20 cellular contexts compared by ENCODE assay signal in the genomic region with DNA sequence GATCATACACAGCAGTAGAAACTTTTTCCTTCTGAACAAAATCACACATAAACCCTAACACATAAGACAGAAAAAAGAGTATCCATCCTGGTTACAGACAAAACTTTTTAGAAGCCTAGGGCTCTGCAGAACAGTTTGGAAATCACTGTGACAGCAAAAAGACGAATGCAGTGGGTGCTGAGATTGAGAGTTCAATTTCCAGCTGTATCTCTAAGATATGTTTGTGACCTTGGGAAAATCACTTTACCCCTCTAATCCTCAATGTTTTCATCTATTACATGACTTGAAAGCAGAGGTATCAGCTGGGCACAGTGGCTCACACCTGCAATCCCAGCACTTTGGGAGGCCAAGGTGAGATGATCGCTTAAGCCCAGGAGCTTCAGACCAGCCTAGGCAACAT.
DNase-seq lines count a peak whose midpoint lies in the region; ATAC-seq, FAIRE-seq and TF ChIP-seq lines count a peak whose summit lies in the region.
"Had no signal": no experiment of that assay in that cellular context is flagged by ENCODE, and none has a peak within 500 bp of the region (broad histone marks: within the 10 kb centered on the region; RNA-seq: fewer than 3 reads in every experiment).

No MANE protein-coding gene starts in this region.

- no peak overlapping the region for H3K9ac ChIP-seq in K562 (ENCODE audit: insufficient read depth in 1 of 2, low read depth in 2 of 2, low read length in 2 of 2)

- H3K27me3 Mint-ChIP-seq in activated T-cell treated with anti-CD3 and anti-CD28 coated beads, Interleukin-2, amount 50 U/mL, for 72 hours (ENCODE audit: low read depth), result no peaks in the 10 kb centered on the region
- H3K27me3 Mint-ChIP-seq in activated T-cell treated with anti-CD3 and anti-CD28 coated beads, Interleukin-2, amount 50 U/mL, for 4 hours (ENCODE audit: low read depth), result no peaks in the 10 kb centered on the region
- H3K27me3 Mint-ChIP-seq in naive B cell, result no peaks in the 10 kb centered on the region
- H3K27me3 Mint-ChIP-seq in stimulated activated naive B cell treated with anti-CD40 and anti-IgM and Interleukin-4, amounts not matched to agents 10 μg/mL and 1 μg/mL and 100 μg/mL, for 72 hours, result no peaks in the 10 kb centered on the region

- H3K27me3 ChIP-seq in K562 (ENCODE audit: control insufficient read depth in 2 of 2, insufficient read depth in 2 of 2, low read length in 2 of 2), result no peaks in the 10 kb centered on the region

- H3K4me1 ChIP-seq in K562 (replicated peaks in 1 of 2; ENCODE audit: control insufficient read depth in 2 of 2, insufficient read depth in 2 of 2, low read length in 2 of 2) (peaks cover 0 to 6% of the 10 kb centered on the region in 2 experiments; a peak in 3 of 5 replicates), OCI-LY7 (ENCODE audit: insufficient read depth, low read length, poor library complexity, severe bottlenecking) (no peaks in the 10 kb centered on the region)

- no peak for TF ChIP-seq EP300 in K562 (IDR thresholded peaks at IDR 0.05; ENCODE audit: low read length)

- no peaks in the 10 kb centered on the region for H3K9me3 Mint-ChIP-seq in activated T-cell treated with anti-CD3 and anti-CD28 coated beads, Interleukin-2, amount 50 U/mL, for 72 hours
- no peaks in the 10 kb centered on the region for H3K9me3 Mint-ChIP-seq in activated T-cell treated with anti-CD3 and anti-CD28 coated beads, Interleukin-2, amount 50 U/mL, for 4 hours
- no peaks in the 10 kb centered on the region for H3K9me3 Mint-ChIP-seq in naive B cell
- no peaks in the 10 kb centered on the region for H3K9me3 Mint-ChIP-seq in stimulated activated naive B cell treated with anti-CD40 and anti-IgM and Interleukin-4, amounts not matched to agents 10 μg/mL and 1 μg/mL and 100 μg/mL, for 72 hours
- H3K9me3 Mint-ChIP-seq: CD14-positive monocyte had no signal

- TF ChIP-seq CTCF in K562 (IDR thresholded peaks at IDR 0.05 in 2 of 3, conservative IDR thresholded peaks at IDR 0.05 in 1 of 3; ENCODE audit: insufficient read depth in 2 of 3, low read depth in 1 of 3, low read length in 3 of 3) (no peak), OCI-LY7 (conservative IDR thresholded peaks at IDR 0.05; ENCODE audit: low read length) (no peak)

- peaks cover 15% of the 10 kb centered on the region for H4K20me1 ChIP-seq in K562 (replicated peaks; ENCODE audit: control insufficient read depth, insufficient read depth, low read length)
- 0 out of 2 replicates have a peak, but pooled peaks cover 3% of the 10 kb centered on the region for H4K20me1 ChIP-seq in OCI-LY7 (ENCODE audit: insufficient read depth, low read length)

- ATAC-seq in activated T-cell treated with anti-CD3 and anti-CD28 coated beads, Interleukin-2, amount 50 U/mL, for 72 hours (replicated peaks in 1 of 2), result no peak
- ATAC-seq in activated T-cell treated with anti-CD3 and anti-CD28 coated beads, Interleukin-2, amount 50 U/mL, for 4 hours, result no peak
- ATAC-seq in K562 (no peak), naive B cell (ENCODE audit: low read depth in 2 of 2) (no peak)
- ATAC-seq in stimulated activated naive B cell treated with anti-CD40 and anti-IgM and Interleukin-4, amounts not matched to agents 10 μg/mL and 1 μg/mL and 100 μg/mL, for 72 hours (replicated peaks), result no peak

- no peaks in the 10 kb centered on the region for H3K9me3 ChIP-seq in K562 (replicated peaks; ENCODE audit: control insufficient read depth, insufficient read depth, low read depth, low read length)
- no peaks in the 10 kb centered on the region for H3K9me3 ChIP-seq in OCI-LY7 (ENCODE audit: low read length)
- H3K9me3 ChIP-seq: Caco-2 had no signal

- no peak overlapping the region for H3K4me3 Mint-ChIP-seq in activated T-cell treated with anti-CD3 and anti-CD28 coated beads, Interleukin-2, amount 50 U/mL, for 72 hours
- no peak overlapping the region for H3K4me3 Mint-ChIP-seq in activated T-cell treated with anti-CD3 and anti-CD28 coated beads, Interleukin-2, amount 50 U/mL, for 4 hours
- peak overlapping the region in 2 of 8 donors; percentile 10 to 13 for H3K4me3 Mint-ChIP-seq in naive B cell
- no peak overlapping the region for H3K4me3 Mint-ChIP-seq in stimulated activated naive B cell treated with anti-CD40 and anti-IgM and Interleukin-4, amounts not matched to agents 10 μg/mL and 1 μg/mL and 100 μg/mL, for 72 hours
- H3K4me3 Mint-ChIP-seq: CD14-positive monocyte had no signal

- peak overlapping the region; percentile 13 for H3K27ac Mint-ChIP-seq in activated T-cell treated with anti-CD3 and anti-CD28 coated beads, Interleukin-2, amount 50 U/mL, for 72 hours
- H3K27ac Mint-ChIP-seq in naive B cell, result peak overlapping the region in 5 of 6 donors; percentile 7 to 93 (median 75)
- H3K27ac Mint-ChIP-seq in stimulated activated naive B cell treated with anti-CD40 and anti-IgM and Interleukin-4, amounts not matched to agents 10 μg/mL and 1 μg/mL and 100 μg/mL, for 72 hours, result peak overlapping the region; percentile 47

- POLR2A ChIA-PET in K562 (lab: Yijun Ruan, JAX), result interaction anchor here (0.5 to 1.6 kb wide), 4 partner anchors 9 to 214 kb away, joined by 3 to 6 read pairs (median 4); no protein-coding TSS in a partner anchor
- POLR2A ChIA-PET in HEK293T (lab: Yijun Ruan, JAX), result no interaction called here
- POLR2A ChIA-PET in OCI-LY7 (lab: Charles Lee), result interaction anchor here (0.6 to 7.8 kb wide), 6 partner anchors 9 to 994 kb away, joined by 3 to 73 read pairs (median 4); no protein-coding TSS in a partner anchor

- in situ Hi-C loops in K562 (cut with MboI), result no loop called here

- H3K36me3 ChIP-seq in K562 (ENCODE audit: control insufficient read depth, insufficient read depth, low read length), result no peaks in the 10 kb centered on the region
- H3K36me3 ChIP-seq in OCI-LY7 (ENCODE audit: insufficient read depth, low read length), result no peaks in the 10 kb centered on the region

- BruUV-seq in K562 (replicated peaks; lab: Mats Ljungman, UMichigan), result no TSS peak
- BruUV-seq in OCI-LY7 (replicated peaks; lab: Mats Ljungman, UMichigan), result no TSS peak

- no peak for TF ChIP-seq RAD21 in K562 (CRISPR knock-in tag; conservative IDR thresholded peaks at IDR 0.05 in 1 of 2, IDR thresholded peaks at IDR 0.05 in 1 of 2)

- DNase-seq in activated T-cell treated with anti-CD3 and anti-CD28 coated beads, Interleukin-2, amount 50 U/mL, for 72 hours, result no peak
- no peak for DNase-seq in activated T-cell treated with anti-CD3 and anti-CD28 coated beads, Interleukin-2, amount 50 U/mL, for 4 hours
- DNase-seq in K562 (ENCODE audit: extremely low read depth in 1 of 4, low spot score in 3 of 4) (no peak), naive B cell (no peak), head of caudate nucleus (no peak), HEK293T (ENCODE audit: extremely low spot score) (no peak), OCI-LY7 (ENCODE audit: low spot score) (no peak)
- no peak for DNase-seq in stimulated activated naive B cell treated with anti-CD40 and anti-IgM and Interleukin-4, amounts not matched to agents 10 μg/mL and 1 μg/mL and 100 μg/mL, for 72 hours
- DNase-seq: 8988T; Caco-2; DMS153; GDM1; HCEC 1CT; NCI-H1105 treated with DMSO at 0.1 percent for 48 hours; NCI-H1694; NCI-H2081 treated with DMSO at 0.1 percent for 48 hours; NCI-H446 treated with DMSO at 0.1 percent for 48 hours; NK-92 treated with Interleukin-12 subunit alpha and Interleukin-12 subunit beta, amount 100 ng/mL, for 24 hours; SHP77 had no signal

- no peak for TF ChIP-seq POLR2A in K562 (conservative IDR thresholded peaks at IDR 0.05)

- H3K79me2 ChIP-seq in K562 (ENCODE audit: control insufficient read depth, insufficient read depth, low read length), result peaks cover 9% of the 10 kb centered on the region
- H3K79me2 ChIP-seq in OCI-LY7 (ENCODE audit: insufficient read depth, low read depth, low read length), result peaks cover 30% of the 10 kb centered on the region; the same call in 1 of the 2 replicates

- H3K4me1 Mint-ChIP-seq in activated T-cell treated with anti-CD3 and anti-CD28 coated beads, Interleukin-2, amount 50 U/mL, for 72 hours (ENCODE audit: low read depth), result peaks cover 11% of the 10 kb centered on the region
- peaks cover 34% of the 10 kb centered on the region for H3K4me1 Mint-ChIP-seq in activated T-cell treated with anti-CD3 and anti-CD28 coated beads, Interleukin-2, amount 50 U/mL, for 4 hours (ENCODE audit: low read depth)
- H3K4me1 Mint-ChIP-seq in naive B cell, result peaks cover 39 to 74% (median 61%) of the 10 kb centered on the region in 3 donors
- peaks cover 24 to 60% of the 10 kb centered on the region in 2 donors for H3K4me1 Mint-ChIP-seq in stimulated activated naive B cell treated with anti-CD40 and anti-IgM and Interleukin-4, amounts not matched to agents 10 μg/mL and 1 μg/mL and 100 μg/mL, for 72 hours

- no peaks in the 10 kb centered on the region for H3K9me1 ChIP-seq in K562 (ENCODE audit: control insufficient read depth, insufficient read depth, low read length)

- WGBS in K562 (ENCODE audit: insufficient coverage, low coverage, missing lambda C conversion rate), result 52% methylated on average over 2 of the region's 2 CpGs

- H3K4me3 ChIP-seq in K562 (no peak overlapping the region), OCI-LY7 (ENCODE audit: low read depth, low read length, poor library complexity, severe bottlenecking) (no peak overlapping the region)

- no peaks in the 10 kb centered on the region for H3K9me2 ChIP-seq in OCI-LY7 (ENCODE audit: insufficient read depth, low read length)

- H3K27ac ChIP-seq in K562 (ENCODE audit: extremely low read depth, low read depth, low read length) (no peak overlapping the region), OCI-LY7 (ENCODE audit: low read depth, low read length, poor library complexity, severe bottlenecking) (no peak overlapping the region)

- no peaks in the 10 kb centered on the region for H3K36me3 Mint-ChIP-seq in activated T-cell treated with anti-CD3 and anti-CD28 coated beads, Interleukin-2, amount 50 U/mL, for 72 hours (ENCODE audit: insufficient read depth in 2 of 2)
- H3K36me3 Mint-ChIP-seq in activated T-cell treated with anti-CD3 and anti-CD28 coated beads, Interleukin-2, amount 50 U/mL, for 4 hours (ENCODE audit: insufficient read depth), result peaks cover 14% of the 10 kb centered on the region
- no peaks in the 10 kb centered on the region for H3K36me3 Mint-ChIP-seq in naive B cell
- H3K36me3 Mint-ChIP-seq in stimulated activated naive B cell treated with anti-CD40 and anti-IgM and Interleukin-4, amounts not matched to agents 10 μg/mL and 1 μg/mL and 100 μg/mL, for 72 hours, result peaks cover 2 to 7% of the 10 kb centered on the region in 2 donors

- H3K4me2 ChIP-seq in K562 (ENCODE audit: insufficient read depth, low read length) (no peak overlapping the region), OCI-LY7 (ENCODE audit: low read length) (no peak overlapping the region)

- CTCF ChIA-PET in K562 (lab: Yijun Ruan, JAX; ENCODE audit: low intra/inter-chr PET ratio), result no interaction called here
- CTCF ChIA-PET in HEK293T (lab: Yijun Ruan, JAX), result interaction anchor here (0.7 kb wide), 1 partner anchor 43 kb away, joined by 4 read pairs; no protein-coding TSS in a partner anchor
- CTCF ChIA-PET in OCI-LY7 (lab: Charles Lee; ENCODE audit: unreplicated experiment), result no interaction called here

- no peak for FAIRE-seq in K562 (lab: Jason Lieb, UNC)

- intact Hi-C loops in K562 (cut with micrococcal nuclease) (no loop called here), head of caudate nucleus (cut with DNase I) (loop anchor here (10.0 kb wide), 1 partner anchor 125 kb away; a partner anchor contains a TSS), OCI-LY7 (cut with micrococcal nuclease; ENCODE audit: unreplicated experiment) (no loop called here)

- H2AFZ ChIP-seq in K562 (ENCODE audit: low read depth, low read length) (no peak overlapping the region), OCI-LY7 (ENCODE audit: low read length) (no peak overlapping the region)

Comparison
In these comparisons a context has a peak if more than half of its experiments do, and no peak if none do; other contexts are left out.
1. H3K27ac Mint-ChIP-seq: peak in every context shown above with its lines; median percentile 75 in naive B cell; 47 in stimulated activated naive B cell treated with anti-CD40 and anti-IgM and Interleukin-4, amounts not matched to agents 10 μg/mL and 1 μg/mL and 100 μg/mL, for 72 hours; 13 in activated T-cell treated with anti-CD3 and anti-CD28 coated beads, Interleukin-2, amount 50 U/mL, for 72 hours.